In the genomic region with DNA sequence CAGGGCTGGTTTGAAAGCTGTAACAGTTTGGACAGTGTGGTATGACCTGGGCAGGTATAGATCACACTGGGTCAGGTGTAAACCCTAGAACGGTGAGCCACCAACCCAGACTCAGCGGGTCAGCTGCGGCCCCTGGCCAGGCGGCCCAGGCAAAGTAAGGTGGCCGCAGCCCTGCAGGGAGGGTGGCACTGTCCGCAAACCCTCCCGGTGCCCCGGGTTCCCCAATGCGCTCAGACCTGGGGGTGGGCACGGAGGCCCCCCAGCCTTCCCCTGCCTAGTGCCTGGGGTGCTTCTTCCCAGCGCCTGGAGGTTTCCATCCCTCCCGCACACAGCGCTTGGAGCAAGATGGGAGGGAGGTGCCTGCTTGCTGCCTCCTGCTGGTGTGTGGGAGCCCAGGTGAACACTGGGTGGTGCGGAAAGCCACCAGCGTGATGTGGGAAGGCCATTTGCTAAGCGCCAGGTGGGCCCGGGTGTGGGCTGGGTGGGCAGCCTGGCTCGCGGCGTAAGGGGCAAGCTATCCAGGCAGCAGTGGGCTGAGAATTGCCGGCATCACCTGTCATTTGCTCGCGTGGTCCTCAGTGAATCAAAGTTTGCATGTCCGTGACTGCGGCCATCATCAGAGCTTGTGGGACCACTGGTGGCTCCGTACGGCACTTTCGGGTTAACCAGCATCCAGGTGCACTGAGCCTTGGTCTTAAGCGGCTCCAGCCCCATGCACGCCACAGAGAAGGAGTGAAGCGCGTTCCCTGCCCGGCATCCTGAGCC, we compare ENCODE assay signal across 21 cellular contexts. TPM values are rescaled to one million over a fixed set of nuclear protein-coding genes. Genes with fewer than 3 reads are reported as not detected.
DNase-seq lines count a peak whose midpoint lies in the region; ATAC-seq, FAIRE-seq and TF ChIP-seq lines count a peak whose summit lies in the region.
"Had no signal": no experiment of that assay in that cellular context is flagged by ENCODE, and none has a peak within 500 bp of the region (broad histone marks: within the 10 kb centered on the region; RNA-seq: fewer than 3 reads in every experiment).

No MANE protein-coding gene starts in this region.

- no TSS peak for BruUV-seq in HepG2 (replicated peaks; lab: Mats Ljungman, UMichigan)
- BruUV-seq in A673 (replicated peaks; lab: Mats Ljungman, UMichigan): no TSS peak

- intact Hi-C loops in Right ventricle myocardium inferior (cut with DNase I) (no loop called here), cardiac septum (cut with DNase I) (no loop called here), HepG2 (cut with micrococcal nuclease; ENCODE audit: unreplicated experiment) (no loop called here), right lobe of liver (cut with DNase I) (no loop called here), posterior vena cava (cut with DNase I) (no loop called here), A673 (cut with micrococcal nuclease; ENCODE audit: unreplicated experiment) (no loop called here)

- in situ Hi-C loops in HepG2 (cut with HindIII; ENCODE audit: extremely low pct_ligation_motif_present, low pct_unique_long_range_greater_than_20kb): no loop called here

- no peaks in the 10 kb centered on the region for H3K36me3 ChIP-seq in HepG2 (replicated peaks in 1 of 2; ENCODE audit: control insufficient read depth in 1 of 2, insufficient read depth in 2 of 2, low read length in 2 of 2)
- no peaks in the 10 kb centered on the region for H3K36me3 ChIP-seq in right lobe of liver
- no peaks in the 10 kb centered on the region for H3K36me3 ChIP-seq in A673 (ENCODE audit: insufficient read depth, low read length, poor library complexity, severe bottlenecking)

- no peak overlapping the region for H3K9ac ChIP-seq in HepG2 (ENCODE audit: insufficient read depth, low read depth, low read length)
- H3K9ac ChIP-seq: BLaER1 had no signal

- H3K4me1 ChIP-seq in HepG2 (ENCODE audit: insufficient read depth, low read length) (no peaks in the 10 kb centered on the region), right lobe of liver (no peaks in the 10 kb centered on the region), A673 (ENCODE audit: insufficient read depth, low read length, poor library complexity, severe bottlenecking) (peaks cover 3% of the 10 kb centered on the region)
- H3K4me1 ChIP-seq: A549 had no signal

- no peak overlapping the region for H3K4me3 ChIP-seq in HepG2 (replicated peaks in 1 of 3; ENCODE audit: insufficient read depth in 1 of 3, low read depth in 2 of 3, low read length in 3 of 3)
- no peak overlapping the region for H3K4me3 ChIP-seq in right lobe of liver
- no peak overlapping the region for H3K4me3 ChIP-seq in A673 (ENCODE audit: low read depth, low read length, poor library complexity, severe bottlenecking)
- H3K4me3 ChIP-seq: A549, BLaER1 had no signal

- peak; percentile 40 for DNase-seq in Right ventricle myocardium inferior (ENCODE audit: missing footprints)
- no peak for DNase-seq in cardiac septum (ENCODE audit: low spot score)
- no peak for DNase-seq in HepG2 (ENCODE audit: low spot score)
- DNase-seq in right lobe of liver: no peak
- peak; percentile 64 for DNase-seq in posterior vena cava (ENCODE audit: low spot score)
- no peak for DNase-seq in A673 (ENCODE audit: low spot score)
- DNase-seq: CD4-positive, alpha-beta memory T cell; DMS153; DMS79; GDM1; GOT3; H7; HFFc6 had no signal

- no peak overlapping the region for H3K4me2 ChIP-seq in HepG2 (ENCODE audit: low read depth, low read length)
- H3K4me2 ChIP-seq: A549, BLaER1 had no signal

- WGBS in HepG2 (ENCODE audit: low lambda C conversion rate): 77% methylated on average over 12 of the region's 33 CpGs
- 89% methylated on average over 8 of the region's 33 CpGs for WGBS in right lobe of liver (ENCODE audit: insufficient coverage, low coverage, low lambda C conversion rate, missing lambda C conversion rate)

- TF ChIP-seq CTCF in HepG2 (CRISPR knock-in tag; IDR thresholded peaks at IDR 0.05): 0 out of 2 replicates have a peak, but pooled peaks have one; percentile 6
- TF ChIP-seq CTCF in right lobe of liver (IDR thresholded peaks at IDR 0.05): no peak
- TF ChIP-seq CTCF in A673 (conservative IDR thresholded peaks at IDR 0.05; ENCODE audit: low read depth, low read length): no peak

- no peak for FAIRE-seq in HepG2 (lab: Jason Lieb, UNC)
- FAIRE-seq: A549 had no signal

- H3K79me2 ChIP-seq in HepG2 (ENCODE audit: insufficient read depth, low read length): no peaks in the 10 kb centered on the region

- ATAC-seq in Right ventricle myocardium inferior (no peak), HepG2 (no peak), right lobe of liver (no peak), GM18505 (IDR thresholded peaks at IDR 0.05; ENCODE audit: unreplicated experiment) (no peak)
- ATAC-seq: A549, HCT116 had no signal

- TF ChIP-seq RAD21 in HepG2 (CRISPR knock-in tag; IDR thresholded peaks at IDR 0.05): no peak

- no peak for TF ChIP-seq EP300 in HepG2 (IDR thresholded peaks at IDR 0.05; ENCODE audit: low read depth in 2 of 2, low read length in 2 of 2)
- TF ChIP-seq EP300 in HepG2 (CRISPR knock-in tag; IDR thresholded peaks at IDR 0.05; ENCODE audit: borderline replicate concordance): no peak

- POLR2A ChIA-PET in HepG2 (lab: Yijun Ruan, JAX): no interaction called here
- POLR2A ChIA-PET in A673 (lab: Charles Lee; ENCODE audit: low non-redundant PET): no interaction called here

- H2AFZ ChIP-seq in HepG2 (ENCODE audit: low read length): no peak overlapping the region

- H3K9me3 ChIP-seq in HepG2 (ENCODE audit: low read length) (peaks cover 12% of the 10 kb centered on the region; the same call in 1 of the 2 replicates), right lobe of liver (no peaks in the 10 kb centered on the region), A673 (ENCODE audit: low read depth, low read length, poor library complexity, severe bottlenecking) (peaks cover 12% of the 10 kb centered on the region)

- H3K27ac ChIP-seq in HepG2 (ENCODE audit: extremely low read length, insufficient read depth, low read length) (no peak overlapping the region), right lobe of liver (no peak overlapping the region), A673 (ENCODE audit: low read depth, low read length, poor library complexity, severe bottlenecking) (no peak overlapping the region)
- H3K27ac ChIP-seq: 22Rv1, A549, BLaER1 had no signal

- H4K20me1 ChIP-seq in HepG2 (ENCODE audit: insufficient read depth, low read length): no peaks in the 10 kb centered on the region
- H4K20me1 ChIP-seq: BLaER1 had no signal

- TF ChIP-seq POLR2A in HepG2 (IDR thresholded peaks at IDR 0.05; ENCODE audit: insufficient read depth in 1 of 2, low read depth in 2 of 2, low read length in 2 of 2) (no peak), right lobe of liver (IDR thresholded peaks at IDR 0.05) (no peak), GM18505 (IDR thresholded peaks at IDR 0.05; ENCODE audit: borderline replicate concordance, extremely low read depth, insufficient read depth, insufficient read length) (no peak)

- peaks cover 0 to 33% of the 10 kb centered on the region in 2 experiments; a peak in 4 of 5 replicates for H3K27me3 ChIP-seq in HepG2 (ENCODE audit: control insufficient read depth in 1 of 2, insufficient read depth in 2 of 2, low read length in 2 of 2)
- H3K27me3 ChIP-seq in right lobe of liver: no peaks in the 10 kb centered on the region
- no peaks in the 10 kb centered on the region for H3K27me3 ChIP-seq in A673 (replicated peaks; ENCODE audit: insufficient read depth, low read depth, low read length, poor library complexity)

- CTCF ChIA-PET in HepG2 (lab: Yijun Ruan, JAX; ENCODE audit: low intra/inter-chr PET ratio, low total read pairs): no interaction called here
- CTCF ChIA-PET in A673 (lab: Charles Lee): no interaction called here

RNA-seq across cellular contexts. Expression of a gene that starts 47.3 kb away (rescaled TPM):
- total RNA-seq in Right ventricle myocardium inferior (not detected), cardiac septum (not detected), HepG2 (2016; rRNA removed; fragmentation: Illumina TruSeq; extraction: Trizol) (not detected in 2 replicates), right lobe of liver (not detected), posterior vena cava (not detected), A673 (2021) (not detected in 2 replicates)
- total RNA-seq in HepG2 (2016; cell fraction: cytosol; rRNA removed; fragmentation: Illumina TruSeq; extraction: Trizol; ENCODE audit: low read depth): not detected in 2 replicates
- not detected in 2 replicates for total RNA-seq in HepG2 (2016; cell fraction: insoluble cytoplasmic fraction; rRNA removed; fragmentation: Illumina TruSeq; extraction: Trizol)
- not detected in 2 replicates for total RNA-seq in HepG2 (2016; cell fraction: membrane; rRNA removed; fragmentation: Illumina TruSeq; extraction: Trizol)
- total RNA-seq in HepG2 (2016; cell fraction: nucleus; rRNA removed; fragmentation: Illumina TruSeq; extraction: Trizol): not detected in 2 replicates
- polyA plus RNA-seq in HepG2 (2011; rRNA removed): not detected in 2 replicates
- polyA plus RNA-seq in HepG2 (2011; cell fraction: cytosol; rRNA removed): not detected in 2 replicates
- polyA plus RNA-seq in HepG2 (2011; cell fraction: nucleus; rRNA removed): not detected in 2 replicates
- not detected in 2 replicates for polyA plus RNA-seq in HepG2 (2012)
- not detected in 2 replicates for polyA plus RNA-seq in HepG2 (2016; cell fraction: cytosol; fragmentation: Illumina TruSeq; extraction: Trizol; ENCODE audit: low read depth)
- not detected in 2 replicates for polyA plus RNA-seq in HepG2 (2016; cell fraction: insoluble cytoplasmic fraction; fragmentation: Illumina TruSeq; extraction: Trizol; ENCODE audit: low read depth)
- polyA plus RNA-seq in HepG2 (2016; cell fraction: membrane; fragmentation: Illumina TruSeq; extraction: Trizol; ENCODE audit: low read depth): not detected in 2 replicates
- polyA plus RNA-seq in HepG2 (2016; cell fraction: nucleus; fragmentation: Illumina TruSeq; extraction: Trizol; ENCODE audit: insufficient read depth, low read depth): not detected in 2 replicates
- polyA minus RNA-seq in HepG2 (2011; rRNA and poly(A)+ RNA removed; ENCODE audit: low replicate concordance): not detected in 2 replicates
- not detected in 2 replicates for polyA minus RNA-seq in HepG2 (2011; cell fraction: cytosol; rRNA and poly(A)+ RNA removed)
- polyA minus RNA-seq in HepG2 (2011; cell fraction: nucleus; rRNA and poly(A)+ RNA removed): not detected in 2 replicates
- total RNA-seq: CD4-positive, alpha-beta memory T cell; Daoy; H7; HFFc6 had no signal
- polyA plus RNA-seq: AG04450; CD14-positive monocyte; CD4-positive, alpha-beta memory T cell had no signal

RNA-seq across cellular contexts. Expression of a gene that starts 59.4 kb away (rescaled TPM):
- total RNA-seq in Right ventricle myocardium inferior (6.4 TPM), cardiac septum (7.1 TPM), HepG2 (2016; rRNA removed; fragmentation: Illumina TruSeq; extraction: Trizol) (8.8 and 22.9 TPM in 2 replicates), right lobe of liver (1 to 10 TPM; 2.9 to 7.8 (median 4.6) TPM), posterior vena cava (1 to 10 TPM; 7.7 TPM), A673 (2021) (124 and 125 TPM in 2 replicates)
- 14.2 and 15.9 TPM in 2 replicates for total RNA-seq in HepG2 (2016; cell fraction: cytosol; rRNA removed; fragmentation: Illumina TruSeq; extraction: Trizol; ENCODE audit: low read depth)
- 7.3 and 24.5 TPM in 2 replicates for total RNA-seq in HepG2 (2016; cell fraction: insoluble cytoplasmic fraction; rRNA removed; fragmentation: Illumina TruSeq; extraction: Trizol)
- total RNA-seq in HepG2 (2016; cell fraction: membrane; rRNA removed; fragmentation: Illumina TruSeq; extraction: Trizol): 5.5 and 6.8 TPM in 2 replicates
- total RNA-seq in HepG2 (2016; cell fraction: nucleus; rRNA removed; fragmentation: Illumina TruSeq; extraction: Trizol): 26.2 and 31.2 TPM in 2 replicates
- polyA plus RNA-seq in HepG2 (2011; rRNA removed): 7.3 and 8.6 TPM in 2 replicates
- polyA plus RNA-seq in HepG2 (2011; cell fraction: cytosol; rRNA removed): 2.5 and 6.5 TPM in 2 replicates
- 145 and 298 TPM in 2 replicates for polyA plus RNA-seq in HepG2 (2011; cell fraction: nucleus; rRNA removed)
- 6.6 and 11.8 TPM in 2 replicates for polyA plus RNA-seq in HepG2 (2012)
- 2.3 and 2.5 TPM in 2 replicates for polyA plus RNA-seq in HepG2 (2016; cell fraction: cytosol; fragmentation: Illumina TruSeq; extraction: Trizol; ENCODE audit: low read depth)
- 6.8 and 7.7 TPM in 2 replicates for polyA plus RNA-seq in HepG2 (2016; cell fraction: insoluble cytoplasmic fraction; fragmentation: Illumina TruSeq; extraction: Trizol; ENCODE audit: low read depth)
- polyA plus RNA-seq in HepG2 (2016; cell fraction: membrane; fragmentation: Illumina TruSeq; extraction: Trizol; ENCODE audit: low read depth): 3.5 and 4.5 TPM in 2 replicates
- 103 and 115 TPM in 2 replicates for polyA plus RNA-seq in HepG2 (2016; cell fraction: nucleus; fragmentation: Illumina TruSeq; extraction: Trizol; ENCODE audit: insufficient read depth, low read depth)
- 8.2 and 13.0 TPM in 2 replicates for polyA minus RNA-seq in HepG2 (2011; rRNA and poly(A)+ RNA removed; ENCODE audit: low replicate concordance)
- 2.4 and 3.9 TPM in 2 replicates for polyA minus RNA-seq in HepG2 (2011; cell fraction: cytosol; rRNA and poly(A)+ RNA removed)
- 7.5 and 12.4 TPM in 2 replicates for polyA minus RNA-seq in HepG2 (2011; cell fraction: nucleus; rRNA and poly(A)+ RNA removed)

RNA-seq across cellular contexts. Expression of a gene that starts 59.7 kb away (rescaled TPM):
- total RNA-seq in Right ventricle myocardium inferior (9.7 TPM), cardiac septum (7.9 TPM), HepG2 (2016; rRNA removed; fragmentation: Illumina TruSeq; extraction: Trizol) (22.4 and 26.2 TPM in 2 replicates), right lobe of liver (10 to 100 TPM in 2 of 6 experiments, 1 to 10 TPM in 4; 5.1 to 16.2 (median 6.6) TPM), posterior vena cava (10 to 100 TPM in 1 of 2 donors, 1 to 10 TPM in 1; 8.8 to 11.4 TPM), A673 (2021) (36.1 and 41.1 TPM in 2 replicates)
- 18.7 and 21.8 TPM in 2 replicates for total RNA-seq in HepG2 (2016; cell fraction: cytosol; rRNA removed; fragmentation: Illumina TruSeq; extraction: Trizol; ENCODE audit: low read depth)
- 20.2 and 24.6 TPM in 2 replicates for total RNA-seq in HepG2 (2016; cell fraction: insoluble cytoplasmic fraction; rRNA removed; fragmentation: Illumina TruSeq; extraction: Trizol)
- 34.6 and 36.7 TPM in 2 replicates for total RNA-seq in HepG2 (2016; cell fraction: membrane; rRNA removed; fragmentation: Illumina TruSeq; extraction: Trizol)
- total RNA-seq in HepG2 (2016; cell fraction: nucleus; rRNA removed; fragmentation: Illumina TruSeq; extraction: Trizol): 13.4 and 16.9 TPM in 2 replicates
- polyA plus RNA-seq in HepG2 (2011; rRNA removed): 13.1 and 15.9 TPM in 2 replicates
- 11.8 and 20.0 TPM in 2 replicates for polyA plus RNA-seq in HepG2 (2011; cell fraction: cytosol; rRNA removed)
- polyA plus RNA-seq in HepG2 (2011; cell fraction: nucleus; rRNA removed): 47.0 and 47.2 TPM in 2 replicates
- 6.9 and 11.4 TPM in 2 replicates for polyA plus RNA-seq in HepG2 (2012)
- 23.0 and 24.2 TPM in 2 replicates for polyA plus RNA-seq in HepG2 (2016; cell fraction: cytosol; fragmentation: Illumina TruSeq; extraction: Trizol; ENCODE audit: low read depth)
- polyA plus RNA-seq in HepG2 (2016; cell fraction: insoluble cytoplasmic fraction; fragmentation: Illumina TruSeq; extraction: Trizol; ENCODE audit: low read depth): 22.5 and 24.4 TPM in 2 replicates
- 32.9 and 33.9 TPM in 2 replicates for polyA plus RNA-seq in HepG2 (2016; cell fraction: membrane; fragmentation: Illumina TruSeq; extraction: Trizol; ENCODE audit: low read depth)
- polyA plus RNA-seq in HepG2 (2016; cell fraction: nucleus; fragmentation: Illumina TruSeq; extraction: Trizol; ENCODE audit: insufficient read depth, low read depth): 29.7 and 35.5 TPM in 2 replicates
- polyA minus RNA-seq in HepG2 (2011; rRNA and poly(A)+ RNA removed; ENCODE audit: low replicate concordance): 20.0 and 21.5 TPM in 2 replicates
- 9.3 and 9.6 TPM in 2 replicates for polyA minus RNA-seq in HepG2 (2011; cell fraction: cytosol; rRNA and poly(A)+ RNA removed)
- polyA minus RNA-seq in HepG2 (2011; cell fraction: nucleus; rRNA and poly(A)+ RNA removed): 8.9 and 13.2 TPM in 2 replicates

Comparison
In these comparisons a context has a peak if more than half of its experiments do, and no peak if none do; other contexts are left out.
1. DNase-seq: peak in Right ventricle myocardium inferior (single experiment) and posterior vena cava (single experiment); none in cardiac septum (single experiment), HepG2 (single experiment), right lobe of liver (0 of 3) and A673 (single experiment).